23 cellular contexts compared by ENCODE assay signal in the genomic region with DNA sequence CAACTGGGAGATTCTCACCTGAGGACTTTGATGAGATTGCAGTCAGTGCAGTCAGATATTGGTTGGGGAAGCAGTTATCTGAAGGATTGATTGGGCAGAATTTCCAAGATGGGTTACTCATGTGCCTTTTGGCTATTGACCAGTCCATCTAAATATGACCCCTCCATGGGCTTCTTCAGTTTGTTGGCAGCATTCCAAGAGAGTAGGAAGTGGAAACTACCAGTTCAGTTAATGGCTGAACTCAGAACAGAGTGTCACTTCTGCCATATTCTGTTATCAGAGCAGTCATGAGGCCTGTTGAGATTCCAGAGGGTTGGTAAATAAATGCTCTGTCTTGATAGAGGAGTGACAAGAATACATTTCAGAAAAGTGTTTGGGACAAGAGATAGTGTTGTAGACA.
"Had no signal": no experiment of that assay in that cellular context is flagged by ENCODE, and none has a peak within 500 bp of the region (broad histone marks: within the 10 kb centered on the region; RNA-seq: fewer than 3 reads in every experiment).

No MANE protein-coding gene starts in this region.

- H3K4me1 ChIP-seq: Peyer's patch, SJCRH30 had no signal

- H3K4me3 ChIP-seq: PC-9, Peyer's patch, SJCRH30 had no signal

- DNase-seq: Kasumi-1, MM.1S, NCI-H1092 treated with DMSO at 0.1 percent for 48 hours, NCI-H1417, NCI-H1436 treated with DMSO at 0.1 percent for 48 hours, NCI-H1694, NCI-H187 treated with DMSO at 0.1 percent for 48 hours, NCI-H2029 treated with DMSO at 0.1 percent for 48 hours, NCI-H2171, NCI-H226, NCI-H446, NCI-H510A, NCI-H524 treated with DMSO at 0.1 percent for 48 hours, NCI-H69, NCI-H774, PC-9, Peyer's patch, SHP77 treated with DMSO at 0.1 percent for 48 hours had no signal

- H3K27me3 ChIP-seq: Peyer's patch, SJCRH30 had no signal

- H3K4me2 ChIP-seq: KMS-11, PC-9 had no signal

- H3K36me3 ChIP-seq: Peyer's patch had no signal

- H3K9ac ChIP-seq: KMS-11 had no signal

- ATAC-seq: Right ventricle myocardium inferior, SK-N-SH treated with all-trans-retinoic acid at 6 μM for 48 hours had no signal

- H3K27ac ChIP-seq: HL-60, KMS-11, PC-9, Peyer's patch, SJCRH30 had no signal
